13 cellular contexts compared by ENCODE assay signal in the genomic region with DNA sequence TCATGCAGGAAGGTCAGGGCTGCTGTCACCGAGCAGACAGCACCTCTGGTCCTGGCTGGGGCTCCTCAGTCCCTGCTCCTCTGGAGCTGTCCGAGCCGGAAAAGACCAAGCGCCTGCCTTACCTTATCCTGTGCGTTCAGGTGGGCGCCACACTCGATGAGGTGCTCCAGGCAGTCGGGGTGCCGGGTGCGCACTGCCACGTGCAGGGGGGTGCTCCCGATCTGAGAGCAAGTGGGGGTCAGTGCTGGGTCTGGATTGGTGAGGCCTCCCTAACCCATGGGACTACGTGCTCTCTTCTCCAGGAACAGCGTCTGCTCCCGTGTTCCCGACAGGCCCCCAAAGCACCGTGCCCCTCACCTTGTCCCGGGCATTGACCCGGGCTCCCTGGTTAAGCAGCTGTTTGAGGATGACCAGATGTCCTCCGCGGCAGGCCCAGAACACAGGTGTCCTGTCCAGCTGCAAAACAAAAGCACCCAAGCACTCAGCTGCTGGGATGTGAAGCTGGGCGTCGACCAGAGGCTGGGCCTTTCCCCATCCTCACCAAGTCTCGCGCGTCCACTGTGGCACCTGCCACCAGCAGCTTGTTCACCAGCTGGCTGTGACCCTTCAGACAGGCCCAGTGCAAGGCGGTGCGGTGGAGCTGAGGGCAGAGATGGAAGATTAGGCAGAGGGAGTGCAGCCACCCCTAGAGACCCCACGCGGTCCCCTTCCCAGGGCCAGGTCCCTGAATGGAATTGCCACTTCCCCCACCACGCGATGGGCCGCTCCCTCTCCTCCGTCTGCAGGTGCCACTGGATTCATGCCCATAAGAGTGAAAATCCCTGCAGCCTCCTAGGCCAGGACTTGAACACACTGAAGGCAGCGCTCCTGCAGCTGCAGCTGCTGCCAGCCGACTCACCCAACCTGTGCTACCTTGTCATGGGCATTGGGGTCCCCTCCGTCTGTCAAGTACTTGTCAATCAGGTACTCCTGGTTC. TPM values are rescaled to one million over a fixed set of nuclear protein-coding genes. Genes with fewer than 3 reads are reported as not detected.
DNase-seq lines count a peak whose midpoint lies in the region; ATAC-seq and TF ChIP-seq lines count a peak whose summit lies in the region.
"Had no signal": no experiment of that assay in that cellular context is flagged by ENCODE, and none has a peak within 500 bp of the region (broad histone marks: within the 10 kb centered on the region; RNA-seq: fewer than 3 reads in every experiment).

No MANE protein-coding gene starts in this region.

- H3K9me3 Mint-ChIP-seq in WTC11 = no peaks in the 10 kb centered on the region

- H3K9me3 ChIP-seq in mammary epithelial cell (replicated peaks; ENCODE audit: insufficient read depth, low read length) (no peaks in the 10 kb centered on the region), breast epithelium (no peaks in the 10 kb centered on the region), lower lobe of right lung (no peaks in the 10 kb centered on the region), ascending aorta (no peaks in the 10 kb centered on the region)
- H3K9me3 ChIP-seq: ovary, SK-N-SH had no signal

- H3K4me1 ChIP-seq in mammary epithelial cell (ENCODE audit: insufficient read depth, low read length) = peaks cover 10% of the 10 kb centered on the region
- no peaks in the 10 kb centered on the region for H3K4me1 ChIP-seq in breast epithelium
- H3K4me1 ChIP-seq in lower lobe of right lung = no peaks in the 10 kb centered on the region
- H3K4me1 ChIP-seq in ascending aorta = no peaks in the 10 kb centered on the region

- 93% methylated on average over 20 of the region's 37 CpGs for WGBS in mammary epithelial cell (ENCODE audit: low coverage, missing lambda C conversion rate)

- no peak overlapping the region for H3K27ac ChIP-seq in mammary epithelial cell (ENCODE audit: insufficient read depth, low read depth, low read length)
- no peak overlapping the region for H3K27ac ChIP-seq in breast epithelium
- H3K27ac ChIP-seq in lower lobe of right lung = no peak overlapping the region
- H3K27ac ChIP-seq in ascending aorta = no peak overlapping the region
- H3K27ac ChIP-seq: hepatocyte had no signal

- no peaks in the 10 kb centered on the region for H3K27me3 Mint-ChIP-seq in WTC11 (ENCODE audit: low read depth)

- TF ChIP-seq CTCF in mammary epithelial cell (conservative IDR thresholded peaks at IDR 0.05 in 1 of 2, IDR thresholded peaks at IDR 0.05 in 1 of 2; ENCODE audit: extremely low read depth in 1 of 2, insufficient read depth in 1 of 2, low read depth in 1 of 2, low read length in 2 of 2) (no peak), breast epithelium (IDR thresholded peaks at IDR 0.05) (no peak), WTC11 (IDR thresholded peaks at IDR 0.05) (no peak), lower lobe of right lung (IDR thresholded peaks at IDR 0.05) (no peak), ascending aorta (IDR thresholded peaks at IDR 0.05) (no peak)

- dilution Hi-C loops in mammary epithelial cell (cut with HindIII; ENCODE audit: low sequenced_read_pairs) = no loop called here

- no peak for TF ChIP-seq POLR2A in breast epithelium (IDR thresholded peaks at IDR 0.05)

- no peaks in the 10 kb centered on the region for H4K20me1 ChIP-seq in mammary epithelial cell (ENCODE audit: insufficient read depth, low read length)

- H3K36me3 Mint-ChIP-seq in WTC11 = peaks cover 10% of the 10 kb centered on the region

- DNase-seq in mammary epithelial cell = no peak
- DNase-seq in breast epithelium (ENCODE audit: low spot score in 2 of 2) = no peak
- no peak for DNase-seq in WTC11 (ENCODE audit: low spot score)
- no peak for DNase-seq in lower lobe of right lung
- DNase-seq in ascending aorta (ENCODE audit: low spot score in 2 of 2) = no peak
- DNase-seq: caudate nucleus, NCI-H1694 treated with DMSO at 0.1 percent for 48 hours, SK-N-SH had no signal

- POLR2A ChIA-PET in WTC11 (lab: Charles Lee) = interaction anchor here (1.2 kb wide), 1 partner anchor 18 kb away, joined by 5 read pairs; the partner anchor contains the start of gene ANKRD39

- H3K36me3 ChIP-seq in mammary epithelial cell (ENCODE audit: insufficient read depth, low read length) (no peaks in the 10 kb centered on the region), breast epithelium (no peaks in the 10 kb centered on the region), lower lobe of right lung (peaks cover 17% of the 10 kb centered on the region), ascending aorta (peaks cover 0 to 7% of the 10 kb centered on the region in 2 donors)
- H3K36me3 ChIP-seq: ovary had no signal

- H3K4me1 Mint-ChIP-seq in WTC11 = peaks cover 11% of the 10 kb centered on the region

- H2AFZ ChIP-seq in mammary epithelial cell (ENCODE audit: low read depth, low read length) = no peak overlapping the region
- H2AFZ ChIP-seq: hepatocyte had no signal

- no peak for ATAC-seq in WTC11
- ATAC-seq in lower lobe of right lung = peak in 1 of 2 donors; percentile 5
- no peak for ATAC-seq in GM19324 (IDR thresholded peaks at IDR 0.05; ENCODE audit: low FRiP score, unreplicated experiment)
- ATAC-seq in HG02981 (IDR thresholded peaks at IDR 0.05; ENCODE audit: unreplicated experiment) = no peak
- ATAC-seq in HG03175 (IDR thresholded peaks at IDR 0.05; ENCODE audit: unreplicated experiment) = no peak

- H3K9ac ChIP-seq in mammary epithelial cell (ENCODE audit: insufficient read depth, low read length) = no peak overlapping the region
- H3K9ac ChIP-seq: SK-N-SH had no signal

- H3K27ac Mint-ChIP-seq in WTC11 = 0 out of 2 replicates have a peak overlapping the region, but pooled peaks have one; percentile 27

- H3K4me3 ChIP-seq in mammary epithelial cell (replicated peaks in 1 of 3; ENCODE audit: insufficient read depth in 1 of 3, low read depth in 2 of 3, low read length in 3 of 3) (no peak overlapping the region), breast epithelium (peak overlapping the region in 1 of 3 donors; percentile 49), lower lobe of right lung (peak overlapping the region; percentile 28), ascending aorta (no peak overlapping the region)
- H3K4me3 ChIP-seq: hepatocyte, ovary had no signal

- CTCF ChIA-PET in mammary epithelial cell (lab: Charles Lee; ENCODE audit: low non-redundant PET) = no interaction called here
- CTCF ChIA-PET in WTC11 (lab: Charles Lee) = interaction anchor here (1.0 to 2.9 kb wide), 5 partner anchors 16 to 290 kb away, joined by 3 to 8 read pairs (median 4); partner anchors contain the start of genes ANKRD39 and LMAN2L

- intact Hi-C loops in mammary epithelial cell (cut with micrococcal nuclease) = no loop called here
- intact Hi-C loops in breast epithelium (cut with DNase I; ENCODE audit: low total_unique reads) = no loop called here
- intact Hi-C loops in lower lobe of right lung (cut with DNase I) = no loop called here
- intact Hi-C loops in ascending aorta (cut with DNase I) = no loop called here

- H3K4me3 Mint-ChIP-seq in WTC11 = no peak overlapping the region

- H3K27me3 ChIP-seq in mammary epithelial cell (ENCODE audit: insufficient read depth, low read length) (no peaks in the 10 kb centered on the region), breast epithelium (no peaks in the 10 kb centered on the region), lower lobe of right lung (ENCODE audit: low read depth) (no peaks in the 10 kb centered on the region), ascending aorta (no peaks in the 10 kb centered on the region)
- H3K27me3 ChIP-seq: hepatocyte, ovary had no signal

- no peaks in the 10 kb centered on the region for H3K79me2 ChIP-seq in mammary epithelial cell (ENCODE audit: insufficient read depth, low read length)
- H3K79me2 ChIP-seq: hepatocyte had no signal

- in situ Hi-C loops in mammary epithelial cell (cut with MboI; ENCODE audit: low sequenced_read_pairs in 2 of 2) = no loop called here

- no TSS peak for BruUV-seq in mammary epithelial cell (replicated peaks; lab: Mats Ljungman, UMichigan)

- H3K4me2 ChIP-seq in mammary epithelial cell (ENCODE audit: insufficient read depth, low read depth, low read length) = peak overlapping the region; percentile 68
- H3K4me2 ChIP-seq: hepatocyte, SK-N-SH had no signal

TF ChIP-seq in WTC11, 78 proteins besides CTCF, POLR2A, EP300 and RAD21 (continues in another document):
- TF ChIP-seq, protein P1, sequence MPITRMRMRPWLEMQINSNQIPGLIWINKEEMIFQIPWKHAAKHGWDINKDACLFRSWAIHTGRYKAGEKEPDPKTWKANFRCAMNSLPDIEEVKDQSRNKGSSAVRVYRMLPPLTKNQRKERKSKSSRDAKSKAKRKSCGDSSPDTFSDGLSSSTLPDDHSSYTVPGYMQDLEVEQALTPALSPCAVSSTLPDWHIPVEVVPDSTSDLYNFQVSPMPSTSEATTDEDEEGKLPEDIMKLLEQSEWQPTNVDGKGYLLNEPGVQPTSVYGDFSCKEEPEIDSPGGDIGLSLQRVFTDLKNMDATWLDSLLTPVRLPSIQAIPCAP (CRISPR knock-in tag; IDR thresholded peaks at IDR 0.05) = no peak
- TF ChIP-seq SMAD4 (CRISPR knock-in tag; IDR thresholded peaks at IDR 0.05) (no peak), SOX15 (CRISPR knock-in tag; IDR thresholded peaks at IDR 0.05) (no peak), FOXJ3 (CRISPR knock-in tag; IDR thresholded peaks at IDR 0.05; ENCODE audit: borderline replicate concordance) (no peak), GTF2I (CRISPR knock-in tag; conservative IDR thresholded peaks at IDR 0.05) (no peak), HMGA2 (CRISPR knock-in tag; IDR thresholded peaks at IDR 0.05) (no peak), GABPB1 (CRISPR knock-in tag; IDR thresholded peaks at IDR 0.05) (no peak), NR2C2 (CRISPR knock-in tag; IDR thresholded peaks at IDR 0.05) (no peak)

RNA-seq across cellular contexts. Expression of gene ANKRD23, which starts 3.7 kb away (rescaled TPM):
- total RNA-seq in mammary epithelial cell (1 to 10 TPM in 1 of 2 donors, under 1 TPM in 1; 0.82 to 1.7 TPM), breast epithelium (1 to 10 TPM; 3.5 to 9.4 (median 7.2) TPM), WTC11 (2021) (2.5 to 4.1 TPM (median 3.2 TPM) in 3 replicates), lower lobe of right lung (3.5 TPM), ascending aorta (4.0 TPM)
- 0.49 TPM for polyA plus RNA-seq in mammary epithelial cell
- 0.36 TPM for polyA minus RNA-seq in mammary epithelial cell

RNA-seq across cellular contexts. Expression of gene ANKRD39, which starts 17.7 kb away (rescaled TPM):
- 10 to 100 TPM in 1 of 2 donors, 1 to 10 TPM in 1; 7.8 to 12.3 TPM for total RNA-seq in mammary epithelial cell
- 13.8 TPM for polyA plus RNA-seq in mammary epithelial cell
- polyA minus RNA-seq in mammary epithelial cell = 2.8 TPM
- 10 to 100 TPM in 1 of 3 donors, 1 to 10 TPM in 2; 8.8 to 15.8 (median 9.2) TPM for total RNA-seq in breast epithelium
- total RNA-seq in WTC11 (2021) = 16.2 to 17.9 TPM (median 17.0 TPM) in 3 replicates
- 9.4 TPM for total RNA-seq in lower lobe of right lung
- total RNA-seq in ascending aorta = 2.3 TPM

RNA-seq across cellular contexts. Expression of gene CNNM3, which starts 24.1 kb away (rescaled TPM):
- 1 to 10 TPM; 5.7 to 5.8 TPM for total RNA-seq in mammary epithelial cell
- 5.0 TPM for polyA plus RNA-seq in mammary epithelial cell
- polyA minus RNA-seq in mammary epithelial cell = 5.9 TPM
- 10 to 100 TPM in 2 of 3 donors, 1 to 10 TPM in 1; 7.5 to 13.8 (median 11.8) TPM for total RNA-seq in breast epithelium
- 34.9 to 36.6 TPM (median 35.2 TPM) in 3 replicates for total RNA-seq in WTC11 (2021)
- total RNA-seq in lower lobe of right lung = 29.0 TPM
- total RNA-seq in ascending aorta = 24.5 TPM

RNA-seq across cellular contexts. Expression of gene SEMA4C, which starts 29.7 kb away (rescaled TPM):
- total RNA-seq in mammary epithelial cell = 10 to 100 TPM; 13.2 to 14.0 TPM
- 6.9 TPM for polyA plus RNA-seq in mammary epithelial cell
- 7.3 TPM for polyA minus RNA-seq in mammary epithelial cell
- total RNA-seq in breast epithelium = 10 to 100 TPM; 17.9 to 37.3 (median 31.5) TPM
- total RNA-seq in WTC11 (2021) = 80.0 to 81.6 TPM (median 80.4 TPM) in 3 replicates
- total RNA-seq in lower lobe of right lung = 24.3 TPM
- total RNA-seq in ascending aorta = 56.9 TPM
